Comparison of ENCODE assay signal across 9 cellular contexts in genomic region chr1:77889240-77889637, GRCh38. TPM values are rescaled to one million over a fixed set of nuclear protein-coding genes. Genes with fewer than 3 reads are reported as not detected.
DNase-seq lines count a peak whose midpoint lies in the region; ATAC-seq, FAIRE-seq and TF ChIP-seq lines count a peak whose summit lies in the region.
"Had no signal": no experiment of that assay in that cellular context is flagged by ENCODE, and none has a peak within 500 bp of the region (broad histone marks: within the 10 kb centered on the region; RNA-seq: fewer than 3 reads in every experiment).

No MANE protein-coding gene starts in this region.

- TSS peak; percentile 39 for BruUV-seq in PC-9 (replicated peaks; lab: Mats Ljungman, UMichigan)
- TSS peak; percentile 90 for BruUV-seq in endothelial cell of umbilical vein (replicated peaks; lab: Mats Ljungman, UMichigan)

- TF ChIP-seq CTCF in PC-9 (conservative IDR thresholded peaks at IDR 0.05), result no peak
- TF ChIP-seq CTCF in endothelial cell of umbilical vein (IDR thresholded peaks at IDR 0.05; ENCODE audit: extremely low read depth in 1 of 2, insufficient read depth in 1 of 2, low read depth in 1 of 2, low read length in 2 of 2), result no peak

- H3K36me3 ChIP-seq in PC-9 (ENCODE audit: low read depth) (no peaks in the 10 kb centered on the region), endothelial cell of umbilical vein (ENCODE audit: control insufficient read depth in 2 of 2, extremely low read depth in 1 of 2, insufficient read depth in 2 of 2, low read length in 2 of 2) (no peaks in the 10 kb centered on the region), mucosa of rectum (ENCODE audit: control insufficient read depth in 2 of 2, insufficient read depth in 2 of 2, low read length in 2 of 2) (no peaks in the 10 kb centered on the region)

- H2AFZ ChIP-seq in PC-9, result peak overlapping the region; percentile 93
- peak overlapping the region; percentile 82 for H2AFZ ChIP-seq in endothelial cell of umbilical vein (ENCODE audit: low read depth, low read length)

- POLR2A ChIA-PET in PC-9 (lab: Charles Lee; ENCODE audit: unreplicated experiment), result no interaction called here
- POLR2A ChIA-PET in endothelial cell of umbilical vein (lab: Charles Lee), result no interaction called here

- no peaks in the 10 kb centered on the region for H3K79me2 ChIP-seq in PC-9 (ENCODE audit: low read depth)
- peaks cover 44% of the 10 kb centered on the region for H3K79me2 ChIP-seq in endothelial cell of umbilical vein (ENCODE audit: control insufficient read depth, insufficient read depth, low read length)

- no peak for TF ChIP-seq POLR2A in endothelial cell of umbilical vein (IDR thresholded peaks at IDR 0.05; ENCODE audit: low read depth, low read length)

- peaks cover 20% of the 10 kb centered on the region for H3K4me1 ChIP-seq in PC-9 (replicated peaks; ENCODE audit: insufficient read depth)
- H3K4me1 ChIP-seq in endothelial cell of umbilical vein (ENCODE audit: control insufficient read depth, extremely low read depth, insufficient read depth, low read length), result peaks cover 19% of the 10 kb centered on the region
- H3K4me1 ChIP-seq in mucosa of rectum (ENCODE audit: control insufficient read depth in 2 of 2, insufficient read depth in 2 of 2, low read length in 2 of 2), result peaks cover 4 to 5% of the 10 kb centered on the region in 2 donors

- no peaks in the 10 kb centered on the region for H3K9me2 ChIP-seq in PC-9 (ENCODE audit: insufficient read depth)

- intact Hi-C loops in PC-9 (cut with micrococcal nuclease; ENCODE audit: unreplicated experiment) (no loop called here), endothelial cell of umbilical vein (cut with micrococcal nuclease) (loop anchor here (2.0 to 5.0 kb wide), 4 partner anchors 28 to 213 kb away; partner anchors contain the start of gene ZZZ3)

- H3F3A ChIP-seq in PC-9 (ENCODE audit: insufficient read depth, low read depth), result peaks cover 15% of the 10 kb centered on the region; the same call in 1 of the 2 replicates

- peak overlapping the region; percentile 60 for H3K27ac ChIP-seq in PC-9
- H3K27ac ChIP-seq in endothelial cell of umbilical vein (ENCODE audit: insufficient read depth, low read depth, low read length), result peak overlapping the region; percentile 96
- peak overlapping the region; percentile 80 to 84 for H3K27ac ChIP-seq in mucosa of rectum (ENCODE audit: low read depth in 2 of 2, low read length in 2 of 2)

- H3K4me3 ChIP-seq in PC-9 (peak overlapping the region; percentile 82), endothelial cell of umbilical vein (replicated peaks in 1 of 3; ENCODE audit: insufficient read depth in 1 of 3, low read depth in 1 of 3, low read length in 3 of 3) (peak overlapping the region; percentile 85 to 96 (median 88)), mucosa of rectum (ENCODE audit: low read length in 2 of 2) (peak overlapping the region; percentile 75 to 80)

- H3K27me3 ChIP-seq in PC-9 (ENCODE audit: insufficient read depth, low read depth) (no peaks in the 10 kb centered on the region), endothelial cell of umbilical vein (ENCODE audit: control insufficient read depth in 2 of 2, insufficient read depth in 2 of 2, low read length in 2 of 2) (no peaks in the 10 kb centered on the region), mucosa of rectum (ENCODE audit: control insufficient read depth in 2 of 2, insufficient read depth in 2 of 2, low read length in 2 of 2) (no peaks in the 10 kb centered on the region)

- CTCF ChIA-PET in PC-9 (lab: Charles Lee) (no interaction called here), endothelial cell of umbilical vein (lab: Charles Lee) (interaction anchor here (1.8 to 1.9 kb wide), 2 partner anchors 11 to 63 kb away, joined by 6 to 8 read pairs; no protein-coding TSS in a partner anchor)

- peak; percentile 51 for DNase-seq in NCI-H510A treated with DMSO at 0.1 percent for 48 hours (lab: John Stamatoyannopoulos, UW)
- no peak for DNase-seq in NCI-H510A (lab: John Stamatoyannopoulos, UW)
- DNase-seq in PC-9, result peak in 1 of 2 experiments; percentile 70
- peak; percentile 76 for DNase-seq in endothelial cell of umbilical vein (ENCODE audit: low read depth, low spot score)

- H4K20me1 ChIP-seq in PC-9 (ENCODE audit: insufficient read depth) (no peaks in the 10 kb centered on the region), endothelial cell of umbilical vein (replicated peaks; ENCODE audit: control insufficient read depth, extremely low read depth, insufficient read depth, low read length) (no peaks in the 10 kb centered on the region)

- no peaks in the 10 kb centered on the region for H3K9me3 ChIP-seq in PC-9 (ENCODE audit: insufficient read depth, low read depth)
- H3K9me3 ChIP-seq in endothelial cell of umbilical vein (replicated peaks; ENCODE audit: control insufficient read depth, insufficient read depth, low read length), result no peaks in the 10 kb centered on the region
- no peaks in the 10 kb centered on the region for H3K9me3 ChIP-seq in mucosa of rectum (ENCODE audit: control insufficient read depth in 2 of 2, low read length in 2 of 2)

- no peaks in the 10 kb centered on the region for H3K9me1 ChIP-seq in endothelial cell of umbilical vein (replicated peaks; ENCODE audit: control insufficient read depth, extremely low read depth, insufficient read depth, low read length)

- peak overlapping the region; percentile 96 for H3K4me2 ChIP-seq in PC-9
- H3K4me2 ChIP-seq in endothelial cell of umbilical vein (ENCODE audit: insufficient read depth, low read length), result peak overlapping the region; percentile 99

- H3K9ac ChIP-seq in endothelial cell of umbilical vein (replicated peaks; ENCODE audit: extremely low read depth, insufficient read depth, low read length), result peak overlapping the region; percentile 95
- H3K9ac ChIP-seq in mucosa of rectum (ENCODE audit: low read depth in 1 of 2, low read length in 2 of 2), result peak overlapping the region; percentile 60 to 68

- FAIRE-seq in endothelial cell of umbilical vein (lab: Jason Lieb, UNC), result peak; percentile 59
- FAIRE-seq: endometrium had no signal

- ATAC-seq in HG03196 (IDR thresholded peaks at IDR 0.05; ENCODE audit: unreplicated experiment), result no peak
- no peak for ATAC-seq in GM21447 (IDR thresholded peaks at IDR 0.05; ENCODE audit: unreplicated experiment)
- ATAC-seq in HG03565 (IDR thresholded peaks at IDR 0.05; ENCODE audit: unreplicated experiment), result no peak

- dilution Hi-C loops in endothelial cell of umbilical vein (cut with MboI; ENCODE audit: extremely low pct_ligation_motif_present, low sequenced_read_pairs), result no loop called here

TF ChIP-seq in endothelial cell of umbilical vein, 7 proteins besides CTCF, POLR2A, EP300 and RAD21:
- no peak for TF ChIP-seq MYC (IDR thresholded peaks at IDR 0.05; ENCODE audit: low read depth, low read length)
- TF ChIP-seq EZH2 (IDR thresholded peaks at IDR 0.05; ENCODE audit: borderline replicate concordance, low read depth, low read length, severe bottlenecking), result no peak
- TF ChIP-seq POLR2AphosphoS5 (IDR thresholded peaks at IDR 0.05; ENCODE audit: insufficient read depth, low read depth, low read length), result no peak
- TF ChIP-seq MAX (IDR thresholded peaks at IDR 0.05; ENCODE audit: insufficient read depth, insufficient read length), result no peak
- no peak for TF ChIP-seq GATA2 (IDR thresholded peaks at IDR 0.05; ENCODE audit: insufficient read depth, insufficient read length, low read depth, low read length)
- no peak for TF ChIP-seq FOS (IDR thresholded peaks at IDR 0.05; ENCODE audit: borderline replicate concordance, insufficient read depth, low read length)
- TF ChIP-seq JUN (IDR thresholded peaks at IDR 0.05; ENCODE audit: borderline replicate concordance, insufficient read depth, insufficient read length, low read depth), result no peak

RNA-seq across cellular contexts. Expression of gene NEXN, which starts 0.8 kb away (rescaled TPM):
- total RNA-seq in PC-9 (2021), result 0.92 and 1.2 TPM in 2 replicates
- total RNA-seq in endothelial cell of umbilical vein, result 11.7 and 14.2 TPM in 2 replicates
- polyA plus RNA-seq in endothelial cell of umbilical vein, result 0.89 and 1.0 TPM in 2 replicates
- 3.3 and 4.1 TPM in 2 replicates for polyA plus RNA-seq in endothelial cell of umbilical vein (2011; cell fraction: cytosol; rRNA removed)
- polyA plus RNA-seq in endothelial cell of umbilical vein (2011; cell fraction: nucleus; rRNA removed), result 11.8 and 17.8 TPM in 2 replicates
- 29.7 and 32.6 TPM in 2 replicates for polyA plus RNA-seq in endothelial cell of umbilical vein (2012)
- polyA minus RNA-seq in endothelial cell of umbilical vein, result 1.7 and 3.0 TPM in 2 replicates
- polyA minus RNA-seq in endothelial cell of umbilical vein (2011; cell fraction: cytosol; rRNA and poly(A)+ RNA removed), result not detected
- polyA minus RNA-seq in endothelial cell of umbilical vein (2011; cell fraction: nucleus; rRNA and poly(A)+ RNA removed), result 8.8 and 12.7 TPM in 2 replicates
